Comparison of ENCODE assay signal across 28 cellular contexts in the genomic region with DNA sequence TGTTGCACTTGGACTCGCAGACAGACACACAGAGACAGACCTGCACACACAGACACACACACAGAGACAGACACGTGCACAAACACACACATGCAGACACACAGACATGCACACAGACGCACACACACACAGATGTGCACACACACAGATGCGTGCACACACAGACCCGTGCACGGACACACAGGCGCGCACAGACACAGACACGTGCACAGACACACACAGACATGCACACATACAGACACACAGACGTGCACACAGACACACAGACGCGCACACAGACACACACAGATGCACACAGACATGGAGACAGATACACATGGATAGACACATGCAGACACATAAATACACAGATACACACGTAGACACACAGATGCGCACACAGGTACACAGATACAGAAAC. TPM values are rescaled to one million over a fixed set of nuclear protein-coding genes. Genes with fewer than 3 reads are reported as not detected.
"Had no signal": no experiment of that assay in that cellular context is flagged by ENCODE, and none has a peak within 500 bp of the region (broad histone marks: within the 10 kb centered on the region; RNA-seq: fewer than 3 reads in every experiment).

No MANE protein-coding gene starts in this region.

- H3K4me1 Mint-ChIP-seq: activated CD4-positive, alpha-beta T cell treated with anti-CD3 and anti-CD28 coated beads, Interleukin-2, amount 10 ng/mL, durations not matched to agents 7 days and 5 days; activated CD8-positive, alpha-beta memory T cell treated with anti-CD3 and anti-CD28 coated beads, Interleukin-2, amount 10 ng/mL, durations not matched to agents 7 days and 5 days had no signal

- H3K36me3 ChIP-seq: ovary had no signal

- H3K4me3 ChIP-seq: dorsolateral prefrontal cortex, esophagus muscularis mucosa, left lung, lung, ovary, prostate gland, right atrium auricular region had no signal

- H3K27ac ChIP-seq: esophagus muscularis mucosa, left lung, neutrophil, ovary, prostate gland, right atrium auricular region had no signal

- H3K4me3 Mint-ChIP-seq: activated CD4-positive, alpha-beta T cell treated with anti-CD3 and anti-CD28 coated beads, Interleukin-2, amount 10 ng/mL, durations not matched to agents 7 days and 5 days; activated CD8-positive, alpha-beta memory T cell treated with anti-CD3 and anti-CD28 coated beads, Interleukin-2, amount 10 ng/mL, durations not matched to agents 7 days and 5 days; activated CD8-positive, alpha-beta T cell treated with anti-CD3 and anti-CD28 coated beads for 36 hours; brain; effector memory CD8-positive, alpha-beta T cell; natural killer cell; T-helper 1 cell treated with Interleukin-12 subunit alpha and Interleukin-12 subunit beta and Interleukin-4 antibody, amounts not matched to agents 30 μg/mL and 1 μg/mL, for 36 hours had no signal

- H3K9me3 Mint-ChIP-seq: activated CD4-positive, alpha-beta T cell treated with anti-CD3 and anti-CD28 coated beads, Interleukin-2, amount 10 ng/mL, durations not matched to agents 7 days and 5 days; activated CD8-positive, alpha-beta T cell treated with anti-CD3 and anti-CD28 coated beads for 36 hours; brain; effector memory CD8-positive, alpha-beta T cell; natural killer cell; T-helper 1 cell treated with Interleukin-12 subunit alpha and Interleukin-12 subunit beta and Interleukin-4 antibody, amounts not matched to agents 30 μg/mL and 1 μg/mL, for 36 hours had no signal

- H3K9me3 ChIP-seq: esophagus muscularis mucosa, left lung, neutrophil, ovary, prostate gland, right atrium auricular region had no signal

- H3K27ac Mint-ChIP-seq: activated CD4-positive, alpha-beta T cell treated with anti-CD3 and anti-CD28 coated beads, Interleukin-2, amount 10 ng/mL, durations not matched to agents 7 days and 5 days; activated CD8-positive, alpha-beta memory T cell treated with anti-CD3 and anti-CD28 coated beads, Interleukin-2, amount 10 ng/mL, durations not matched to agents 7 days and 5 days; activated CD8-positive, alpha-beta T cell treated with anti-CD3 and anti-CD28 coated beads for 36 hours; effector memory CD8-positive, alpha-beta T cell; natural killer cell; T-helper 1 cell treated with Interleukin-12 subunit alpha and Interleukin-12 subunit beta and Interleukin-4 antibody, amounts not matched to agents 30 μg/mL and 1 μg/mL, for 36 hours had no signal

- DNase-seq: activated CD4-positive, alpha-beta T cell treated with anti-CD3 and anti-CD28 coated beads, Interleukin-2, amount 10 ng/mL, durations not matched to agents 7 days and 5 days; activated CD4-positive, CD25-positive, alpha-beta regulatory T cell treated with anti-CD3 and anti-CD28 coated beads, Interleukin-2, amount 50 U/mL, for 72 hours; activated CD8-positive, alpha-beta memory T cell treated with anti-CD3 and anti-CD28 coated beads, Interleukin-2, amount 10 ng/mL, durations not matched to agents 7 days and 5 days; activated CD8-positive, alpha-beta T cell treated with anti-CD3 and anti-CD28 coated beads for 36 hours; activated effector memory CD4-positive, alpha-beta T cell treated with anti-CD3 and anti-CD28 coated beads, Interleukin-2, amount 50 U/mL, for 16 hours; activated naive CD4-positive, alpha-beta T cell treated with anti-CD3 and anti-CD28 coated beads, Interleukin-2, amount 50 U/mL, for 16 hours; activated T-cell treated with anti-CD3 and anti-CD28 coated beads for 4 hours; anterior cingulate cortex; central memory CD4-positive, alpha-beta T cell; dorsolateral prefrontal cortex; effector memory CD8-positive, alpha-beta T cell; hippocampal formation; kidney glomerular epithelial cell; left lung; natural killer cell; ovary; stimulated activated CD4-positive, alpha-beta T cell treated with anti-CD3 and anti-CD28 coated beads, Interleukin-4, amount 100 ng/mL, for 24 hours; stimulated activated naive CD8-positive, alpha-beta T cell treated with anti-CD3 and anti-CD28 coated beads, Interleukin-15, Interleukin-2, amounts not matched to agents 100 U/mL and 50 U/mL, for 24 hours had no signal

- H3K36me3 Mint-ChIP-seq: natural killer cell had no signal

- ATAC-seq: activated CD8-positive, alpha-beta memory T cell treated with anti-CD3 and anti-CD28 coated beads, Interleukin-2, amount 10 ng/mL, durations not matched to agents 7 days and 5 days; activated CD8-positive, alpha-beta T cell treated with anti-CD3 and anti-CD28 coated beads for 36 hours; effector memory CD8-positive, alpha-beta T cell; left lung; stimulated activated naive CD8-positive, alpha-beta T cell treated with anti-CD3 and anti-CD28 coated beads, Interleukin-15, Interleukin-2, amounts not matched to agents 100 U/mL and 50 U/mL, for 24 hours had no signal

- H3K27me3 Mint-ChIP-seq: activated CD4-positive, alpha-beta T cell treated with anti-CD3 and anti-CD28 coated beads, Interleukin-2, amount 10 ng/mL, durations not matched to agents 7 days and 5 days; activated CD8-positive, alpha-beta memory T cell treated with anti-CD3 and anti-CD28 coated beads, Interleukin-2, amount 10 ng/mL, durations not matched to agents 7 days and 5 days; activated CD8-positive, alpha-beta T cell treated with anti-CD3 and anti-CD28 coated beads for 36 hours; brain; effector memory CD8-positive, alpha-beta T cell had no signal

- H3K27me3 ChIP-seq: dorsolateral prefrontal cortex, esophagus muscularis mucosa, left lung, neutrophil, ovary, right atrium auricular region had no signal

- H3K4me1 ChIP-seq: prostate gland, right atrium auricular region had no signal

RNA-seq across cellular contexts. Expression of a gene that starts 25.4 kb away (rescaled TPM):
- total RNA-seq: activated CD8-positive, alpha-beta T cell treated with anti-CD3 and anti-CD28 coated beads for 36 hours; esophagus muscularis mucosa; natural killer cell; ovary; prostate gland; right atrium auricular region; subcutaneous adipose tissue; ureter had no signal
- polyA plus RNA-seq: lung, ovary had no signal

RNA-seq across cellular contexts. Expression of a gene that starts 49.4 kb away (rescaled TPM):
- total RNA-seq: activated CD4-positive, alpha-beta T cell treated with anti-CD3 and anti-CD28 coated beads, Interleukin-2, amount 10 ng/mL, durations not matched to agents 7 days and 5 days; activated CD8-positive, alpha-beta memory T cell treated with anti-CD3 and anti-CD28 coated beads, Interleukin-2, amount 10 ng/mL, durations not matched to agents 7 days and 5 days; activated CD8-positive, alpha-beta T cell treated with anti-CD3 and anti-CD28 coated beads for 36 hours; dorsolateral prefrontal cortex; esophagus muscularis mucosa; frontal cortex; left lung; lung; natural killer cell; ovary; prostate gland; right atrium auricular region; subcutaneous adipose tissue; ureter had no signal
- polyA plus RNA-seq: lung, ovary had no signal
